ENCODE assay signal across 31 cellular contexts in the genomic region with DNA sequence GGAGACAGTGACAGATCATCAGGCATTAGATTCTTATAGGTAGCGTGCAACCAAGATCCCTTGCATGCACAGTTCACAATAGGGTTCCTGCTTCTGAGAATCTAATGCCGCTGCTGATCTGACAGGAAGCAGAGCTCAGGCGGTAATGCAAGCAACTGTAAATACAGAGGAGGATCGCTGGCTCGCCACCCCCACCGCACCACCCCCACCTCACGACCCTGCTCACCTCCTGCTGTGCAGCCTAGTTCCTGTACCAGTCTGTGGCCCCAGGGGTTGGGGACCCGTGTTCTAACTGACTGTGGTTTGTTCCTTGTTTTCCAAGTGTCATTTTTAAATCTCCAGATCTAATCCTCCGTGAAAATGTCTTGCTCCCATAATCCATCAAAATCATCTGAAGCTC.
DNase-seq lines count a peak whose midpoint lies in the region; ATAC-seq, FAIRE-seq and TF ChIP-seq lines count a peak whose summit lies in the region.
"Had no signal": no experiment of that assay in that cellular context is flagged by ENCODE, and none has a peak within 500 bp of the region (broad histone marks: within the 10 kb centered on the region; RNA-seq: fewer than 3 reads in every experiment).

No MANE protein-coding gene starts in this region.

- POLR2A ChIA-PET in activated CD4-positive, alpha-beta T cell treated with anti-CD3 and anti-CD28 coated beads, Interleukin-2, amount 10 ng/mL, durations not matched to agents 7 days and 5 days (lab: Charles Lee): no interaction called here

- H3K27me3 ChIP-seq in SJCRH30: no peaks in the 10 kb centered on the region
- no peaks in the 10 kb centered on the region for H3K27me3 ChIP-seq in hepatocyte
- H3K27me3 ChIP-seq in vagina: no peaks in the 10 kb centered on the region
- H3K27me3 ChIP-seq: breast epithelium, ovary, Peyer's patch had no signal

- H3K4me3 Mint-ChIP-seq in activated CD4-positive, alpha-beta T cell treated with anti-CD3 and anti-CD28 coated beads, Interleukin-2, amount 10 ng/mL, durations not matched to agents 7 days and 5 days: peak overlapping the region; percentile 5
- no peak overlapping the region for H3K4me3 Mint-ChIP-seq in activated CD8-positive, alpha-beta memory T cell treated with anti-CD3 and anti-CD28 coated beads, Interleukin-2, amount 10 ng/mL, durations not matched to agents 7 days and 5 days
- H3K4me3 Mint-ChIP-seq: activated CD4-positive, alpha-beta T cell treated with anti-CD3 and anti-CD28 coated beads, Interleukin-2, amount 10 ng/mL, durations not matched to agents 24 days and 14 days; activated T-cell treated with anti-CD3 and anti-CD28 coated beads, Interleukin-2, amount 50 U/mL, for 4 hours; T-helper 17 cell had no signal

- no peaks in the 10 kb centered on the region for H3K36me3 Mint-ChIP-seq in activated CD4-positive, alpha-beta T cell treated with anti-CD3 and anti-CD28 coated beads, Interleukin-2, amount 10 ng/mL, durations not matched to agents 7 days and 5 days (ENCODE audit: low read depth)
- H3K36me3 Mint-ChIP-seq in activated CD8-positive, alpha-beta memory T cell treated with anti-CD3 and anti-CD28 coated beads, Interleukin-2, amount 10 ng/mL, durations not matched to agents 7 days and 5 days: no peaks in the 10 kb centered on the region
- H3K36me3 Mint-ChIP-seq: naive thymus-derived CD8-positive, alpha-beta T cell had no signal

- no peak for FAIRE-seq in RCC 7860 (lab: Jason Lieb, UNC)
- FAIRE-seq: colon, H54, HTR-8/SVneo had no signal

- no peaks in the 10 kb centered on the region for H3K9me3 Mint-ChIP-seq in activated CD4-positive, alpha-beta T cell treated with anti-CD3 and anti-CD28 coated beads, Interleukin-2, amount 10 ng/mL, durations not matched to agents 7 days and 5 days
- H3K9me3 Mint-ChIP-seq in activated CD8-positive, alpha-beta memory T cell treated with anti-CD3 and anti-CD28 coated beads, Interleukin-2, amount 10 ng/mL, durations not matched to agents 7 days and 5 days (ENCODE audit: low read depth): no peaks in the 10 kb centered on the region

- no peak overlapping the region for H2AFZ ChIP-seq in hepatocyte

- no peak for ATAC-seq in activated CD8-positive, alpha-beta memory T cell treated with anti-CD3 and anti-CD28 coated beads, Interleukin-2, amount 10 ng/mL, durations not matched to agents 7 days and 5 days
- ATAC-seq: activated T-cell treated with anti-CD3 and anti-CD28 coated beads, Interleukin-2, amount 50 U/mL, for 4 hours; left ventricle myocardium superior; naive thymus-derived CD8-positive, alpha-beta T cell; SK-N-SH treated with all-trans-retinoic acid at 6 μM for 48 hours; T-helper 17 cell had no signal

- H3K36me3 ChIP-seq in SJCRH30 (no peaks in the 10 kb centered on the region), hepatocyte (replicated peaks; ENCODE audit: insufficient read depth, low read depth) (no peaks in the 10 kb centered on the region), vagina (no peaks in the 10 kb centered on the region)
- H3K36me3 ChIP-seq: breast epithelium, ovary, Peyer's patch had no signal

- no peak for DNase-seq in activated CD4-positive, alpha-beta T cell treated with anti-CD3 and anti-CD28 coated beads, Interleukin-2, amount 10 ng/mL, durations not matched to agents 7 days and 5 days
- no peak for DNase-seq in activated CD4-positive, alpha-beta T cell treated with anti-CD3 and anti-CD28 coated beads for 1 hour
- DNase-seq in SJCRH30 (peak; percentile 92 to 94), hepatocyte (ENCODE audit: low spot score) (no peak), vagina (ENCODE audit: extremely low spot score in 2 of 2) (no peak), HCEC 1CT (no peak), RCC 7860 (ENCODE audit: low spot score) (no peak)
- DNase-seq in activated CD8-positive, alpha-beta memory T cell treated with anti-CD3 and anti-CD28 coated beads, Interleukin-2, amount 10 ng/mL, durations not matched to agents 7 days and 5 days: no peak
- DNase-seq: activated CD4-positive, alpha-beta T cell treated with anti-CD3 and anti-CD28 coated beads, Interleukin-2, amount 10 ng/mL, durations not matched to agents 24 days and 14 days; activated T-cell treated with anti-CD3 and anti-CD28 coated beads, Interleukin-2, amount 50 U/mL, for 4 hours; DMS153; effector CD4-positive, alpha-beta T cell; islet precursor cell; left ventricle myocardium superior; midbrain; naive thymus-derived CD8-positive, alpha-beta T cell; NCI-H146; ovary; Peyer's patch; small intestine; stimulated activated CD4-positive, alpha-beta T cell treated with anti-CD3 and anti-CD28 coated beads, Interleukin-2, amount 100 ng/mL, for 24 hours; T-helper 17 cell; trophoblast cell had no signal

- H4K20me1 ChIP-seq in hepatocyte (ENCODE audit: insufficient read depth, poor library complexity, severe bottlenecking): no peaks in the 10 kb centered on the region

- H3K27ac Mint-ChIP-seq in activated CD4-positive, alpha-beta T cell treated with anti-CD3 and anti-CD28 coated beads, Interleukin-2, amount 10 ng/mL, durations not matched to agents 7 days and 5 days: no peak overlapping the region
- no peak overlapping the region for H3K27ac Mint-ChIP-seq in activated CD8-positive, alpha-beta memory T cell treated with anti-CD3 and anti-CD28 coated beads, Interleukin-2, amount 10 ng/mL, durations not matched to agents 7 days and 5 days
- H3K27ac Mint-ChIP-seq: activated CD4-positive, alpha-beta T cell treated with anti-CD3 and anti-CD28 coated beads, Interleukin-2, amount 10 ng/mL, durations not matched to agents 24 days and 14 days; naive thymus-derived CD8-positive, alpha-beta T cell; T-helper 17 cell had no signal

- H3K27ac ChIP-seq in SJCRH30 (peak overlapping the region; percentile 67), hepatocyte (no peak overlapping the region), vagina (peak overlapping the region; percentile 9)
- H3K27ac ChIP-seq: breast epithelium, epithelial cell of prostate, KMS-11, ovary, Peyer's patch, VCaP had no signal

- 42% methylated on average over 9 of the region's 9 CpGs for WGBS in hepatocyte (ENCODE audit: low lambda C conversion rate, missing lambda C conversion rate)

- H3K79me2 ChIP-seq in hepatocyte: no peaks in the 10 kb centered on the region

- TF ChIP-seq CTCF in hepatocyte (IDR thresholded peaks at IDR 0.05; ENCODE audit: poor library complexity) (no peak), vagina (IDR thresholded peaks at IDR 0.05) (no peak)

- intact Hi-C loops in vagina (cut with DNase I): no loop called here

- peaks cover 13% of the 10 kb centered on the region for H3K27me3 Mint-ChIP-seq in activated CD4-positive, alpha-beta T cell treated with anti-CD3 and anti-CD28 coated beads, Interleukin-2, amount 10 ng/mL, durations not matched to agents 7 days and 5 days
- peaks cover 3% of the 10 kb centered on the region for H3K27me3 Mint-ChIP-seq in activated CD8-positive, alpha-beta memory T cell treated with anti-CD3 and anti-CD28 coated beads, Interleukin-2, amount 10 ng/mL, durations not matched to agents 7 days and 5 days

- H3K4me3 ChIP-seq in SJCRH30: peak overlapping the region; percentile 40
- no peak overlapping the region for H3K4me3 ChIP-seq in hepatocyte
- H3K4me3 ChIP-seq in vagina: no peak overlapping the region
- H3K4me3 ChIP-seq: breast epithelium, ovary, Peyer's patch had no signal

- H3K4me1 ChIP-seq in SJCRH30 (peaks cover 34% of the 10 kb centered on the region), hepatocyte (ENCODE audit: insufficient read depth) (peaks cover 14% of the 10 kb centered on the region), vagina (peaks cover 35% of the 10 kb centered on the region)
- H3K4me1 ChIP-seq: breast epithelium, Peyer's patch had no signal

- peaks cover 4% of the 10 kb centered on the region for H3K4me1 Mint-ChIP-seq in activated CD4-positive, alpha-beta T cell treated with anti-CD3 and anti-CD28 coated beads, Interleukin-2, amount 10 ng/mL, durations not matched to agents 7 days and 5 days
- no peaks in the 10 kb centered on the region for H3K4me1 Mint-ChIP-seq in activated CD8-positive, alpha-beta memory T cell treated with anti-CD3 and anti-CD28 coated beads, Interleukin-2, amount 10 ng/mL, durations not matched to agents 7 days and 5 days
- H3K4me1 Mint-ChIP-seq: T-helper 17 cell had no signal

- H3K9me3 ChIP-seq in SJCRH30 (replicated peaks) (peaks cover 5% of the 10 kb centered on the region; the same call in 1 of the 2 replicates), hepatocyte (ENCODE audit: low read depth) (no peaks in the 10 kb centered on the region), vagina (no peaks in the 10 kb centered on the region)
- H3K9me3 ChIP-seq: breast epithelium, ovary, Peyer's patch had no signal

- CTCF ChIA-PET in activated CD4-positive, alpha-beta T cell treated with anti-CD3 and anti-CD28 coated beads, Interleukin-2, amount 10 ng/mL, durations not matched to agents 7 days and 5 days (lab: Charles Lee): no interaction called here
- CTCF ChIA-PET in activated CD8-positive, alpha-beta memory T cell treated with anti-CD3 and anti-CD28 coated beads, Interleukin-2, amount 10 ng/mL, durations not matched to agents 7 days and 5 days (lab: Charles Lee): no interaction called here

- H3K4me2 ChIP-seq in hepatocyte: peak overlapping the region; percentile 60
- H3K4me2 ChIP-seq: KMS-11 had no signal

- TF ChIP-seq POLR2A in vagina (IDR thresholded peaks at IDR 0.05): no peak

- H3K9me2 ChIP-seq in hepatocyte (replicated peaks; ENCODE audit: insufficient read depth): no peaks in the 10 kb centered on the region

Comparison
In these comparisons a context has a peak if more than half of its experiments do, and no peak if none do; other contexts are left out.
1. DNase-seq: peak in SJCRH30 (2 of 2); none in activated CD4-positive, alpha-beta T cell treated with anti-CD3 and anti-CD28 coated beads, Interleukin-2, amount 10 ng/mL, durations not matched to agents 7 days and 5 days (single experiment), activated CD4-positive, alpha-beta T cell treated with anti-CD3 and anti-CD28 coated beads for 1 hour (single experiment), hepatocyte (single experiment), vagina (0 of 2), HCEC 1CT (single experiment), RCC 7860 (single experiment) and activated CD8-positive, alpha-beta memory T cell treated with anti-CD3 and anti-CD28 coated beads, Interleukin-2, amount 10 ng/mL, durations not matched to agents 7 days and 5 days (single experiment).